9 cellular contexts compared by ENCODE assay signal in the genomic region with DNA sequence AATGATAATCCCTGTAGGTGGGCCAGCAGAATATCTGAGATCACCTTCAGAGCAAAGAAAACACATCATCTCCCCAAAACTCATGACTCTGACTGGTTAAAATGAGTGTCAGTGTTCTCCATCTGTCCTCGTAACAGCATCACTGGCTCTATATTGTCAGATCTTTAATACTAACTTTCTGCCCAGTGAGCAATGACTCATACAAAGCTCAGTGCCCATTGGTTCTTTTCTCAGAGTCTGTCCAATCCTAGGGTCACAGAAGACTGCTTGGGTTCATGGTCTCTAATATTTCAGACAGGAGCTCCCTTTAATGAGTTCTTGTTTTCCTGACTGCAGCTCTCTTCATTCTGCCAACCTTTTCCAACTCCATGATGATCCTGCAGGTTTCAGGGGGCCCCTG. TPM values are rescaled to one million over a fixed set of nuclear protein-coding genes. Genes with fewer than 3 reads are reported as not detected.
DNase-seq lines count a peak whose midpoint lies in the region; ATAC-seq and TF ChIP-seq lines count a peak whose summit lies in the region.
"Had no signal": no experiment of that assay in that cellular context is flagged by ENCODE, and none has a peak within 500 bp of the region (broad histone marks: within the 10 kb centered on the region; RNA-seq: fewer than 3 reads in every experiment).

No MANE protein-coding gene starts in this region.

- peak; percentile 83 for ATAC-seq in GM18909 (IDR thresholded peaks at IDR 0.05; ENCODE audit: poor library complexity, unreplicated experiment)
- ATAC-seq in HG03095 (IDR thresholded peaks at IDR 0.05; ENCODE audit: unreplicated experiment): peak; percentile 82

- H3K4me3 ChIP-seq in fibroblast of mammary gland (ENCODE audit: control insufficient read depth, low read depth, low read length): no peak overlapping the region
- H3K4me3 ChIP-seq: thyroid gland had no signal

- TF ChIP-seq CTCF in fibroblast of mammary gland (conservative IDR thresholded peaks at IDR 0.05; ENCODE audit: control insufficient read depth, insufficient read depth, low read depth, low read length): no peak

- in situ Hi-C loops in Caki2 (cut with HindIII; ENCODE audit: low pct_unique_long_range_greater_than_20kb, low sequenced_read_pairs): no loop called here

- peak; percentile 39 for DNase-seq in Caki2 (ENCODE audit: low read depth)
- DNase-seq in RKO (ENCODE audit: low spot score): peak; percentile 30
- peak; percentile 65 for DNase-seq in fibroblast of mammary gland (ENCODE audit: low read depth)
- DNase-seq in retina: peak; percentile 43
- DNase-seq in islet precursor cell: no peak
- no peak for DNase-seq in amniotic stem cell (lab: John Stamatoyannopoulos, UW)

RNA-seq across cellular contexts. Expression of a gene that starts 36.4 kb away (rescaled TPM):
- not detected in 2 replicates for total RNA-seq in Caki2 (2014; rRNA removed; shearing (Covaris generic); ENCODE audit: low replicate concordance)

RNA-seq across cellular contexts. Expression of a gene that starts 38.7 kb away (rescaled TPM):
- total RNA-seq in Caki2 (2014; rRNA removed; shearing (Covaris generic); ENCODE audit: low replicate concordance): not detected in 2 replicates

Comparison
In these comparisons a context has a peak if more than half of its experiments do, and no peak if none do; other contexts are left out.
1. DNase-seq: peak in Caki2 (single experiment), RKO (single experiment), fibroblast of mammary gland (single experiment) and retina (single experiment); none in islet precursor cell (single experiment) and amniotic stem cell (single experiment).